Comparison of ENCODE assay signal across 19 cellular contexts in genomic region chr20:2763186-2763585, GRCh38. TPM values are rescaled to one million over a fixed set of nuclear protein-coding genes. Genes with fewer than 3 reads are reported as not detected.
DNase-seq lines count a peak whose midpoint lies in the region; ATAC-seq and TF ChIP-seq lines count a peak whose summit lies in the region.
"Had no signal": no experiment of that assay in that cellular context is flagged by ENCODE, and none has a peak within 500 bp of the region (broad histone marks: within the 10 kb centered on the region; RNA-seq: fewer than 3 reads in every experiment).

No MANE protein-coding gene starts in this region.

- H3K36me3 Mint-ChIP-seq in neural progenitor cell, result no peaks in the 10 kb centered on the region

- ATAC-seq in GM21367 (IDR thresholded peaks at IDR 0.05; ENCODE audit: unreplicated experiment), result no peak

- no peak overlapping the region for H3K9ac ChIP-seq in neural progenitor cell

- H3K4me1 ChIP-seq in neural progenitor cell, result peaks cover 17% of the 10 kb centered on the region

- no peak overlapping the region for H3K27ac ChIP-seq in neural progenitor cell
- H3K27ac ChIP-seq: PC-9 had no signal

- H3K4me3 ChIP-seq in neural progenitor cell, result no peak overlapping the region
- H3K4me3 ChIP-seq: PC-9 had no signal

- no peaks in the 10 kb centered on the region for H3K27me3 ChIP-seq in neural progenitor cell

- H3K9me3 ChIP-seq in neural progenitor cell (ENCODE audit: low read depth), result no peaks in the 10 kb centered on the region

- no peaks in the 10 kb centered on the region for H3K79me2 ChIP-seq in neural progenitor cell (ENCODE audit: low read depth)

- H3K4me2 ChIP-seq in neural progenitor cell, result no peak overlapping the region
- H3K4me2 ChIP-seq: PC-9 had no signal

- no peaks in the 10 kb centered on the region for H4K20me1 ChIP-seq in neural progenitor cell (ENCODE audit: low read depth)

- H3F3A ChIP-seq in neural progenitor cell (ENCODE audit: low read depth), result no peaks in the 10 kb centered on the region

- H3K4me1 Mint-ChIP-seq in neural progenitor cell, result peaks cover 9% of the 10 kb centered on the region

- no peak overlapping the region for H2AFZ ChIP-seq in neural progenitor cell (replicated peaks)
- H2AFZ ChIP-seq: PC-9 had no signal

- H3K4me3 Mint-ChIP-seq in neural progenitor cell, result no peak overlapping the region
- H3K4me3 Mint-ChIP-seq: T-helper 1 cell treated with Interleukin-12 subunit alpha and Interleukin-12 subunit beta and Interleukin-4 antibody, amounts not matched to agents 30 μg/mL and 1 μg/mL, for 36 hours had no signal

- TF ChIP-seq CTCF in GM13977 (IDR thresholded peaks at IDR 0.05; ENCODE audit: extremely low read depth, insufficient read depth, missing control alignments), result no peak
- TF ChIP-seq CTCF in neural progenitor cell (IDR thresholded peaks at IDR 0.05), result peak; percentile 14

- DNase-seq in AG20443 (ENCODE audit: low spot score) (peak; percentile 7), GM13977 (ENCODE audit: low spot score) (peak; percentile 8), NCI-H69 (lab: John Stamatoyannopoulos, UW) (peak; percentile 46), neural progenitor cell (ENCODE audit: low spot score) (no peak), H4 (ENCODE audit: low spot score) (no peak)
- DNase-seq in activated CD4-positive, alpha-beta T cell treated with anti-CD3 and anti-CD28 coated beads, Interleukin-2, amount 50 U/mL, for 4 hours, result no peak
- DNase-seq: Calu3, DMS153, DND-41, NCI-H1048, NCI-H187 treated with DMSO at 0.1 percent for 48 hours, NCI-H446, NCI-H524 treated with DMSO at 0.1 percent for 48 hours, PC-9, SHP77 had no signal

- H3K27me3 Mint-ChIP-seq in neural progenitor cell (ENCODE audit: insufficient read depth, low read depth), result peaks cover 3% of the 10 kb centered on the region

- no peaks in the 10 kb centered on the region for H3K36me3 ChIP-seq in neural progenitor cell

- H3K27ac Mint-ChIP-seq in neural progenitor cell, result no peak overlapping the region
- H3K27ac Mint-ChIP-seq: T-helper 1 cell treated with Interleukin-12 subunit alpha and Interleukin-12 subunit beta and Interleukin-4 antibody, amounts not matched to agents 30 μg/mL and 1 μg/mL, for 36 hours had no signal

- in situ Hi-C loops in GM13977 (cut with MboI; ENCODE audit: low pct_unique_long_range_greater_than_20kb, low sequenced_read_pairs, unreplicated experiment), result no loop called here

- no peaks in the 10 kb centered on the region for H3K9me3 Mint-ChIP-seq in neural progenitor cell
- H3K9me3 Mint-ChIP-seq: T-helper 1 cell treated with Interleukin-12 subunit alpha and Interleukin-12 subunit beta and Interleukin-4 antibody, amounts not matched to agents 30 μg/mL and 1 μg/mL, for 36 hours had no signal

RNA-seq across cellular contexts. Expression of gene CPXM1, which starts 37.2 kb away (rescaled TPM):
- total RNA-seq in neural progenitor cell (ENCODE audit: low replicate concordance), result 76.3 and 169 TPM in 2 replicates
- not detected in 2 replicates for total RNA-seq in H4 (2014; rRNA removed; shearing (Covaris generic))
- total RNA-seq: HT-29, PC-9 had no signal

RNA-seq across cellular contexts. Expression of gene C20orf141, which starts 51.6 kb away (rescaled TPM):
- total RNA-seq in neural progenitor cell (ENCODE audit: low replicate concordance), result not detected in 2 replicates
- not detected in 2 replicates for total RNA-seq in H4 (2014; rRNA removed; shearing (Covaris generic))
- total RNA-seq: Calu3, HT-29, PC-9, SK-MEL-5 had no signal

RNA-seq across cellular contexts. Expression of gene TMEM239, which starts 53.0 kb away (rescaled TPM):
- not detected in 2 replicates for total RNA-seq in neural progenitor cell (ENCODE audit: low replicate concordance)
- total RNA-seq in H4 (2014; rRNA removed; shearing (Covaris generic)), result not detected in 2 replicates
- total RNA-seq: Calu3, HT-29, PC-9, SK-MEL-5 had no signal

Comparison
In these comparisons a context has a peak if more than half of its experiments do, and no peak if none do; other contexts are left out.
1. DNase-seq: peak in AG20443 (single experiment), GM13977 (single experiment) and NCI-H69 (single experiment); none in neural progenitor cell (single experiment), H4 (single experiment) and activated CD4-positive, alpha-beta T cell treated with anti-CD3 and anti-CD28 coated beads, Interleukin-2, amount 50 U/mL, for 4 hours (0 of 2).
2. RNA of gene CPXM1, which starts 37.2 kb away (total RNA-seq): 76.3 to 169 TPM in neural progenitor cell; not detected in H4; every median in the first group is over 10 times any median in the second.